ENCODE assay signal across 27 cellular contexts in the genomic region with DNA sequence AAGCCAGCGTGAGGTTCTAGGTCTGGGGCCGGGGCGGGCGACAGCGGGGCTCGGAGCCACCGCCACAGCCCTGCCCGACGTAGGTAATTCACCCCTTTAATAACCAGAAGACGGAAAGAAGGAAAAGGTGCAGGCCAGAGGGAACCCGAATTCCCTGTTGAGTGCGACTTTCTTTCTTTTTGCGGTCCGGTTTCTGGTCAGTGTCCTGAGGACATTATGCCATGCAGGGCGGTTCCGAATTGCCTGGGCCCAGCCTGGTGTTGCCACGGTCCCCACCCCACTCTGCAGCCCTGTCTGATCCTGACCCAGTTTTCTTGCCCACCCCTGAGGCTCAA.
"Had no signal": no experiment of that assay in that cellular context is flagged by ENCODE, and none has a peak within 500 bp of the region (broad histone marks: within the 10 kb centered on the region; RNA-seq: fewer than 3 reads in every experiment).

No MANE protein-coding gene starts in this region.

- H3K9me3 Mint-ChIP-seq: activated CD4-positive, alpha-beta memory T cell treated with anti-CD3 and anti-CD28 coated beads, Interleukin-2, amount 10 ng/mL, durations not matched to agents 7 days and 5 days; activated CD4-positive, alpha-beta T cell treated with anti-CD3 and anti-CD28 coated beads, Interleukin-2, amount 10 ng/mL, durations not matched to agents 7 days and 5 days; activated T-cell treated with anti-CD3 and anti-CD28 coated beads, Interleukin-2, amount 50 U/mL, for 4 hours; activated T-helper 17 cell treated with anti-CD3 and anti-CD28 coated beads, Interleukin-2, amount 50 U/mL, for 72 hours; central memory CD8-positive, alpha-beta T cell; stimulated activated effector memory CD8-positive, alpha-beta T cell treated with anti-CD3 and anti-CD28 coated beads, Interleukin-12 subunit alpha, Interleukin-12 subunit beta, amount 100 ng/mL, for 72 hours; stimulated activated naive CD8-positive, alpha-beta T cell treated with anti-CD3 and anti-CD28 coated beads, Interleukin-15, Interleukin-2, amounts not matched to agents 100 ng/mL and 50 ng/mL, for 24 hours; T-helper 1 cell treated with Interleukin-12 subunit alpha and Interleukin-12 subunit beta and Interleukin-4 antibody, amounts not matched to agents 30 μg/mL and 1 μg/mL, for 36 hours had no signal

- H3K4me3 ChIP-seq: breast epithelium, esophagus squamous epithelium, left ventricle myocardium inferior, sigmoid colon, upper lobe of left lung had no signal

- H3K27me3 ChIP-seq: esophagus squamous epithelium, sigmoid colon, upper lobe of left lung had no signal

- H3K36me3 ChIP-seq: breast epithelium, esophagus squamous epithelium, left ventricle myocardium inferior, sigmoid colon, upper lobe of left lung had no signal

- H3K4me3 Mint-ChIP-seq: activated CD4-positive, alpha-beta memory T cell treated with anti-CD3 and anti-CD28 coated beads, Interleukin-2, amount 10 ng/mL, durations not matched to agents 7 days and 5 days; activated CD4-positive, alpha-beta T cell treated with anti-CD3 and anti-CD28 coated beads, Interleukin-2, amount 10 ng/mL, durations not matched to agents 7 days and 5 days; activated T-cell treated with anti-CD3 and anti-CD28 coated beads, Interleukin-2, amount 50 U/mL, for 4 hours; activated T-helper 17 cell treated with anti-CD3 and anti-CD28 coated beads, Interleukin-2, amount 50 U/mL, for 72 hours; central memory CD8-positive, alpha-beta T cell; naive thymus-derived CD4-positive, alpha-beta T cell; stimulated activated effector memory CD8-positive, alpha-beta T cell treated with anti-CD3 and anti-CD28 coated beads, Interleukin-12 subunit alpha, Interleukin-12 subunit beta, amount 100 ng/mL, for 72 hours; stimulated activated naive CD8-positive, alpha-beta T cell treated with anti-CD3 and anti-CD28 coated beads, Interleukin-15, Interleukin-2, amounts not matched to agents 100 ng/mL and 50 ng/mL, for 24 hours; T-helper 1 cell treated with Interleukin-12 subunit alpha and Interleukin-12 subunit beta and Interleukin-4 antibody, amounts not matched to agents 30 μg/mL and 1 μg/mL, for 36 hours had no signal

- DNase-seq: activated CD4-positive, alpha-beta memory T cell treated with anti-CD3 and anti-CD28 coated beads, Interleukin-2, amount 10 ng/mL, durations not matched to agents 7 days and 5 days; activated gamma-delta T cell treated with Interleukin-2 at 50 U/mL for 16 hours; activated naive CD4-positive, alpha-beta T cell treated with anti-CD3 and anti-CD28 coated beads, Interleukin-2, amount 50 U/mL, for 16 hours; activated T-cell treated with anti-CD3 and anti-CD28 coated beads, Interleukin-2, amount 50 U/mL, for 4 hours; amniotic stem cell; effector CD8-positive, alpha-beta T cell; esophagus squamous epithelium; foreskin melanocyte; left ventricle myocardium inferior; midbrain; naive thymus-derived CD4-positive, alpha-beta T cell; nucleus accumbens; SK-N-SH; stimulated activated CD4-positive, alpha-beta T cell treated with anti-CD3 and anti-CD28 coated beads, Interleukin-4, amount 100 ng/mL, for 24 hours; SW 1271; T-helper 9 cell; upper lobe of left lung had no signal

- H3K27ac ChIP-seq: breast epithelium, epithelial cell of prostate, esophagus squamous epithelium, left ventricle myocardium inferior, sigmoid colon, upper lobe of left lung, VCaP had no signal

- ATAC-seq: activated T-cell treated with anti-CD3 and anti-CD28 coated beads, Interleukin-2, amount 50 U/mL, for 4 hours; activated T-helper 17 cell treated with anti-CD3 and anti-CD28 coated beads, Interleukin-2, amount 50 U/mL, for 72 hours; naive thymus-derived CD4-positive, alpha-beta T cell; stimulated activated effector memory CD8-positive, alpha-beta T cell treated with anti-CD3 and anti-CD28 coated beads, Interleukin-12 subunit alpha, Interleukin-12 subunit beta, amount 100 ng/mL, for 72 hours had no signal

- H3K27ac Mint-ChIP-seq: activated CD4-positive, alpha-beta memory T cell treated with anti-CD3 and anti-CD28 coated beads, Interleukin-2, amount 10 ng/mL, durations not matched to agents 7 days and 5 days; activated CD4-positive, alpha-beta T cell treated with anti-CD3 and anti-CD28 coated beads, Interleukin-2, amount 10 ng/mL, durations not matched to agents 7 days and 5 days; activated T-helper 17 cell treated with anti-CD3 and anti-CD28 coated beads, Interleukin-2, amount 50 U/mL, for 72 hours; naive thymus-derived CD4-positive, alpha-beta T cell; stimulated activated effector memory CD8-positive, alpha-beta T cell treated with anti-CD3 and anti-CD28 coated beads, Interleukin-12 subunit alpha, Interleukin-12 subunit beta, amount 100 ng/mL, for 72 hours; stimulated activated naive CD8-positive, alpha-beta T cell treated with anti-CD3 and anti-CD28 coated beads, Interleukin-15, Interleukin-2, amounts not matched to agents 100 ng/mL and 50 ng/mL, for 24 hours; T-helper 1 cell treated with Interleukin-12 subunit alpha and Interleukin-12 subunit beta and Interleukin-4 antibody, amounts not matched to agents 30 μg/mL and 1 μg/mL, for 36 hours had no signal

- H3K9me3 ChIP-seq: breast epithelium, esophagus squamous epithelium, left ventricle myocardium inferior, sigmoid colon, SK-N-SH, upper lobe of left lung had no signal

- H3K36me3 Mint-ChIP-seq: naive thymus-derived CD4-positive, alpha-beta T cell; stimulated activated effector memory CD8-positive, alpha-beta T cell treated with anti-CD3 and anti-CD28 coated beads, Interleukin-12 subunit alpha, Interleukin-12 subunit beta, amount 100 ng/mL, for 72 hours had no signal

- H3K4me1 ChIP-seq: breast epithelium, esophagus squamous epithelium, upper lobe of left lung had no signal

- H3K4me1 Mint-ChIP-seq: activated CD4-positive, alpha-beta memory T cell treated with anti-CD3 and anti-CD28 coated beads, Interleukin-2, amount 10 ng/mL, durations not matched to agents 7 days and 5 days; activated CD4-positive, alpha-beta T cell treated with anti-CD3 and anti-CD28 coated beads, Interleukin-2, amount 10 ng/mL, durations not matched to agents 7 days and 5 days; activated T-helper 17 cell treated with anti-CD3 and anti-CD28 coated beads, Interleukin-2, amount 50 U/mL, for 72 hours; central memory CD8-positive, alpha-beta T cell; stimulated activated effector memory CD8-positive, alpha-beta T cell treated with anti-CD3 and anti-CD28 coated beads, Interleukin-12 subunit alpha, Interleukin-12 subunit beta, amount 100 ng/mL, for 72 hours had no signal
